In the genomic region with DNA sequence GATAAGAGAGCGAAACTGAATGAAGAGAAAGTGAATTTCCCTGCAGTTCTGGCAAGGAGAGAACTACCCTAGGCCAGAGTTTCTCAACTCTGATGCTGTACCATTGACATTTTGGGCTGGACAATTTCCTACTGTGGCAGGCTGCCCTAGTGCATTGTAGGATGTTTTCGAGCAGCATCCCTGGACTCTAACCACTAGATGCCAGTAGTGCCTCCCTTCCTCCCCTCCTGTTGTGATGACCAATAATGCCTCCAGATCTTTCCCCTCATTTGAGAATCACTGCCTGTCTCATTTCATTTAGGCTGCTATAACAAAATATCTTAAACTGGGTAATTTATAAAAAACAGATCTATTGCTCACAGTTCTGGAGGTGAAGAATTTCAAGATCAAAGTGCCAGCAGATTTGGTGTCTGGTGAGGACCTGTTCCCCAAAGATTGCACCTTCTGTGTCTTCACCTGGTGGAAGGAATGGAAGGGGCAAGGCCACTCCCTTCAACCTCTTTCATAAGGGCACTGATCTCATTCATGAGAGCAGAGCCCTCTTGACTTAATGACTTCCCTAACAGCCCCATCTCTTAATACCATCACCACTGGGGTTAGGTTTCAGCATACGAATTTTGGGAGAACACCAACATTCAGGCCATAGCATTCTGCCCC, we compare ENCODE assay signal across 10 cellular contexts.
DNase-seq lines count a peak whose midpoint lies in the region; TF ChIP-seq lines count a peak whose summit lies in the region.
"Had no signal": no experiment of that assay in that cellular context is flagged by ENCODE, and none has a peak within 500 bp of the region (broad histone marks: within the 10 kb centered on the region; RNA-seq: fewer than 3 reads in every experiment).

No MANE protein-coding gene starts in this region.

- DNase-seq in DMS 273 (lab: John Stamatoyannopoulos, UW; ENCODE audit: unreplicated experiment): peak; percentile 0
- DNase-seq in DMS 273 treated with DMSO at 0.1 percent for 48 hours (lab: John Stamatoyannopoulos, UW): no peak
- peak; percentile 1 for DNase-seq in NCI-H82 treated with DMSO at 0.1 percent for 48 hours (lab: John Stamatoyannopoulos, UW; ENCODE audit: unreplicated experiment)
- peak; percentile 8 for DNase-seq in epithelial cell of esophagus (ENCODE audit: low read depth)
- DNase-seq in retinal pigment epithelial cell (ENCODE audit: low read depth): no peak
- no peak for DNase-seq in NCI-H2107 (lab: John Stamatoyannopoulos, UW)
- DNase-seq in COR-L47 (lab: John Stamatoyannopoulos, UW): no peak
- DNase-seq in GM13977 (ENCODE audit: low spot score): no peak
- DNase-seq: hippocampal formation, right cardiac atrium had no signal

- in situ Hi-C loops in GM13977 (cut with MboI; ENCODE audit: low pct_unique_long_range_greater_than_20kb, low sequenced_read_pairs, unreplicated experiment): no loop called here

- H3K4me3 ChIP-seq in epithelial cell of esophagus (ENCODE audit: low read length) (no peak overlapping the region), retinal pigment epithelial cell (ENCODE audit: low read length) (no peak overlapping the region)

- TF ChIP-seq CTCF in epithelial cell of esophagus (IDR thresholded peaks at IDR 0.05; ENCODE audit: insufficient read depth, low read depth, low read length, missing control alignments) (no peak), retinal pigment epithelial cell (conservative IDR thresholded peaks at IDR 0.05; ENCODE audit: low read depth, low read length) (peak; percentile 62), GM13977 (IDR thresholded peaks at IDR 0.05; ENCODE audit: extremely low read depth, insufficient read depth, missing control alignments) (no peak)

Comparison
In these comparisons a context has a peak if more than half of its experiments do, and no peak if none do; other contexts are left out.
1. DNase-seq: peak in DMS 273 (single experiment), NCI-H82 treated with DMSO at 0.1 percent for 48 hours (single experiment) and epithelial cell of esophagus (single experiment); none in DMS 273 treated with DMSO at 0.1 percent for 48 hours (single experiment), retinal pigment epithelial cell (single experiment), NCI-H2107 (single experiment), COR-L47 (single experiment) and GM13977 (single experiment).